Comparison of ENCODE assay signal across 15 cellular contexts in genomic region chr3:150607267-150608065, GRCh38. TPM values are rescaled to one million over a fixed set of nuclear protein-coding genes. Genes with fewer than 3 reads are reported as not detected.
DNase-seq lines count a peak whose midpoint lies in the region; ATAC-seq, FAIRE-seq and TF ChIP-seq lines count a peak whose summit lies in the region.
"Had no signal": no experiment of that assay in that cellular context is flagged by ENCODE, and none has a peak within 500 bp of the region (broad histone marks: within the 10 kb centered on the region; RNA-seq: fewer than 3 reads in every experiment).

No MANE protein-coding gene starts in this region.

- 35% methylated on average over 8 of the region's 8 CpGs for WGBS in K562 (ENCODE audit: insufficient coverage, low coverage, missing lambda C conversion rate)
- no CpG with 5 or more reads among the region's 8 CpGs for WGBS in neuronal stem cell (ENCODE audit: extremely low coverage in 2 of 2, insufficient read length in 2 of 2, insufficient replicate concordance in 1 of 2), 2 donors
- 78 to 85% (median 81%) methylated on average over 8 of the region's 8 CpGs for WGBS in adrenal gland, 4 donors

- POLR2A ChIA-PET in K562 (lab: Yijun Ruan, JAX) = interaction anchor here (0.6 to 0.8 kb wide), 2 partner anchors 9 to 13 kb away, joined by 3 read pairs; no protein-coding TSS in a partner anchor

- H3K9me1 ChIP-seq in K562 (ENCODE audit: control insufficient read depth, insufficient read depth, low read length) = no peaks in the 10 kb centered on the region

- H2BK15ac ChIP-seq in neuronal stem cell (ENCODE audit: low read length) = no peak overlapping the region

- no peak overlapping the region for H3K23ac ChIP-seq in neuronal stem cell (ENCODE audit: low read depth, low read length, poor library complexity)

- TF ChIP-seq RAD21 in K562 (CRISPR knock-in tag; conservative IDR thresholded peaks at IDR 0.05 in 1 of 2, IDR thresholded peaks at IDR 0.05 in 1 of 2) = no peak

- H3K4me1 ChIP-seq in Loucy (ENCODE audit: insufficient read depth, low read length, poor library complexity, severe bottlenecking) = peaks cover 56% of the 10 kb centered on the region
- H3K4me1 ChIP-seq in K562 (replicated peaks in 1 of 2; ENCODE audit: control insufficient read depth in 2 of 2, insufficient read depth in 2 of 2, low read length in 2 of 2) = peaks cover 17 to 20% of the 10 kb centered on the region in 2 experiments
- peaks cover 4 to 12% of the 10 kb centered on the region in 2 donors for H3K4me1 ChIP-seq in neuronal stem cell (ENCODE audit: control insufficient read depth in 2 of 2, insufficient read depth in 1 of 2, low read depth in 1 of 2, low read length in 2 of 2)
- peaks cover 15 to 70% of the 10 kb centered on the region in 2 donors for H3K4me1 ChIP-seq in adrenal gland (replicated peaks in 1 of 2)

- no peak overlapping the region for H4K8ac ChIP-seq in neuronal stem cell (ENCODE audit: low read depth, low read length)

- H2AK5ac ChIP-seq in neuronal stem cell (ENCODE audit: low read depth, low read length) = no peak overlapping the region

- TF ChIP-seq EP300 in K562 (IDR thresholded peaks at IDR 0.05; ENCODE audit: low read length) = no peak

- H3K9ac ChIP-seq in Loucy (ENCODE audit: low read depth, low read length, poor library complexity, severe bottlenecking) (peak overlapping the region; percentile 81), K562 (ENCODE audit: insufficient read depth in 1 of 2, low read depth in 2 of 2, low read length in 2 of 2) (peak overlapping the region in 1 of 2 experiments; percentile 17; a peak in 2 of 4 replicates), neuronal stem cell (ENCODE audit: low read depth, low read length, poor library complexity) (no peak overlapping the region)

- H3F3A ChIP-seq in Loucy (ENCODE audit: low read depth) = no peaks in the 10 kb centered on the region

- CTCF ChIA-PET in K562 (lab: Yijun Ruan, JAX; ENCODE audit: low intra/inter-chr PET ratio) = no interaction called here

- no TSS peak for BruUV-seq in K562 (replicated peaks; lab: Mats Ljungman, UMichigan)

- H2AFZ ChIP-seq in Loucy (ENCODE audit: low read length) = no peak overlapping the region
- no peak overlapping the region for H2AFZ ChIP-seq in K562 (ENCODE audit: low read depth, low read length)
- H2AFZ ChIP-seq in neuronal stem cell (ENCODE audit: low read length) = no peak overlapping the region

- H3K9me2 ChIP-seq in Loucy (replicated peaks; ENCODE audit: low read depth, low read length) = no peaks in the 10 kb centered on the region

- no peak overlapping the region for H4K91ac ChIP-seq in neuronal stem cell (ENCODE audit: low read depth, low read length, poor library complexity)

- H3K18ac ChIP-seq in neuronal stem cell (ENCODE audit: low read length) = peak overlapping the region; percentile 5

- H2BK5ac ChIP-seq in neuronal stem cell (ENCODE audit: low read length) = no peak overlapping the region

- in situ Hi-C loops in K562 (cut with MboI) = no loop called here

- H3K4ac ChIP-seq in neuronal stem cell (ENCODE audit: low read length) = no peak overlapping the region

- no peak overlapping the region for H2BK12ac ChIP-seq in neuronal stem cell (ENCODE audit: low read length)

- TF ChIP-seq CTCF in Loucy (conservative IDR thresholded peaks at IDR 0.05; ENCODE audit: low read length) (no peak), K562 (IDR thresholded peaks at IDR 0.05 in 2 of 3, conservative IDR thresholded peaks at IDR 0.05 in 1 of 3; ENCODE audit: insufficient read depth in 2 of 3, low read depth in 1 of 3, low read length in 3 of 3) (no peak), adrenal gland (IDR thresholded peaks at IDR 0.05) (no peak), foreskin fibroblast (IDR thresholded peaks at IDR 0.05; ENCODE audit: low read depth, low read length) (no peak)

- peak; percentile 9 for DNase-seq in NCI-H82 (lab: John Stamatoyannopoulos, UW)
- no peak for DNase-seq in NCI-H82 treated with DMSO at 0.1 percent for 48 hours (lab: John Stamatoyannopoulos, UW; ENCODE audit: unreplicated experiment)
- DNase-seq in K562 (ENCODE audit: extremely low read depth in 1 of 4, low spot score in 3 of 4) = peak in 1 of 4 experiments; percentile 55
- peak; percentile 27 for DNase-seq in neuronal stem cell (ENCODE audit: low spot score)
- no peak for DNase-seq in adrenal gland
- DNase-seq in foreskin fibroblast = no peak
- DNase-seq in DMS153 (lab: John Stamatoyannopoulos, UW) = no peak
- DNase-seq: activated CD4-positive, CD25-positive, alpha-beta regulatory T cell; activated naive CD4-positive, alpha-beta T cell; colonic mucosa; kidney glomerular epithelial cell; posterior cingulate gyrus; stimulated activated CD4-positive, alpha-beta T cell treated with anti-CD3 and anti-CD28 coated beads, Interleukin-2, amount 100 ng/mL, for 48 hours had no signal

- TF ChIP-seq POLR2A in K562 (conservative IDR thresholded peaks at IDR 0.05) (no peak), adrenal gland (IDR thresholded peaks at IDR 0.05) (no peak)

- H3K79me2 ChIP-seq in Loucy (ENCODE audit: insufficient read depth, low read length) = peaks cover 95% of the 10 kb centered on the region
- peaks cover 100% of the 10 kb centered on the region for H3K79me2 ChIP-seq in K562 (ENCODE audit: control insufficient read depth, insufficient read depth, low read length)

- H3K9me3 ChIP-seq in Loucy (ENCODE audit: insufficient read depth, low read depth, low read length) = no peaks in the 10 kb centered on the region
- no peaks in the 10 kb centered on the region for H3K9me3 ChIP-seq in K562 (replicated peaks; ENCODE audit: control insufficient read depth, insufficient read depth, low read depth, low read length)
- peaks cover 2 to 6% of the 10 kb centered on the region in 2 donors for H3K9me3 ChIP-seq in neuronal stem cell (replicated peaks in 1 of 2; ENCODE audit: control insufficient read depth in 2 of 2, insufficient read depth in 1 of 2, low read depth in 1 of 2, low read length in 2 of 2)
- H3K9me3 ChIP-seq in adrenal gland (replicated peaks in 1 of 3) = no peaks in the 10 kb centered on the region
- H3K9me3 ChIP-seq: colonic mucosa had no signal

- ATAC-seq in K562 = peak; percentile 2; the same call in 1 of the 3 replicates
- ATAC-seq: Right ventricle myocardium inferior had no signal

- H3K79me1 ChIP-seq in neuronal stem cell (ENCODE audit: low read depth, low read length) = peaks cover 7% of the 10 kb centered on the region

- no peaks in the 10 kb centered on the region for H3K27me3 ChIP-seq in Loucy (ENCODE audit: insufficient read depth, low read length, poor library complexity, severe bottlenecking)
- H3K27me3 ChIP-seq in K562 (ENCODE audit: control insufficient read depth in 2 of 2, insufficient read depth in 2 of 2, low read length in 2 of 2) = no peaks in the 10 kb centered on the region
- H3K27me3 ChIP-seq in neuronal stem cell (ENCODE audit: control insufficient read depth in 3 of 3, insufficient read depth in 3 of 3, low read depth in 1 of 3, low read length in 3 of 3) = no peaks in the 10 kb centered on the region
- no peaks in the 10 kb centered on the region for H3K27me3 ChIP-seq in adrenal gland
- H3K27me3 ChIP-seq: colonic mucosa had no signal

- H3K4me2 ChIP-seq in Loucy (ENCODE audit: low read depth, low read length, poor library complexity, severe bottlenecking) (peak overlapping the region; percentile 93), K562 (ENCODE audit: insufficient read depth, low read length) (peak overlapping the region; percentile 47), neuronal stem cell (ENCODE audit: insufficient read depth, low read length, poor library complexity, severe bottlenecking) (peak overlapping the region; percentile 32)

- peaks cover 78% of the 10 kb centered on the region for H4K20me1 ChIP-seq in Loucy (ENCODE audit: insufficient read depth, low read length, poor library complexity, severe bottlenecking)
- H4K20me1 ChIP-seq in K562 (replicated peaks; ENCODE audit: control insufficient read depth, insufficient read depth, low read length) = peaks cover 15% of the 10 kb centered on the region; the same call in 1 of the 2 replicates

- peak overlapping the region; percentile 73 for H3K4me3 ChIP-seq in Loucy (ENCODE audit: low read length, poor library complexity, severe bottlenecking)
- no peak overlapping the region for H3K4me3 ChIP-seq in K562
- H3K4me3 ChIP-seq in neuronal stem cell (ENCODE audit: low read length in 2 of 2) = no peak overlapping the region
- H3K4me3 ChIP-seq in adrenal gland = no peak overlapping the region
- no peak overlapping the region for H3K4me3 ChIP-seq in foreskin fibroblast (ENCODE audit: low read depth in 1 of 2, low read length in 2 of 2)
- H3K4me3 ChIP-seq: colonic mucosa had no signal

- intact Hi-C loops in K562 (cut with micrococcal nuclease) = loop anchor here (10.0 kb wide), 1 partner anchor 1667 kb away; no protein-coding TSS in a partner anchor
- intact Hi-C loops in adrenal gland (cut with DNase I) = no loop called here

- H2BK120ac ChIP-seq in neuronal stem cell (ENCODE audit: low read depth, low read length) = no peak overlapping the region

- peak; percentile 82 for FAIRE-seq in K562 (lab: Jason Lieb, UNC)

- H3K27ac ChIP-seq in K562 (ENCODE audit: extremely low read depth, low read depth, low read length) (peak overlapping the region; percentile 4; the same call in 1 of the 3 replicates), neuronal stem cell (replicated peaks; ENCODE audit: low read length) (peak overlapping the region; percentile 94), adrenal gland (peak overlapping the region in 1 of 5 donors; percentile 53)

- H3K36me3 ChIP-seq in Loucy (ENCODE audit: insufficient read depth, low read length) = peaks cover 8% of the 10 kb centered on the region; the same call in 1 of the 2 replicates
- H3K36me3 ChIP-seq in K562 (ENCODE audit: control insufficient read depth, insufficient read depth, low read length) = peaks cover 37% of the 10 kb centered on the region; the same call in 2 of the 3 replicates
- H3K36me3 ChIP-seq in neuronal stem cell (replicated peaks in 1 of 2; ENCODE audit: control insufficient read depth in 2 of 2, insufficient read depth in 2 of 2, low read length in 2 of 2) = peaks cover 5 to 44% of the 10 kb centered on the region in 2 donors
- H3K36me3 ChIP-seq in adrenal gland (replicated peaks in 1 of 2) = peaks cover 0 to 6% of the 10 kb centered on the region in 2 donors
- H3K36me3 ChIP-seq: colonic mucosa had no signal

- H3K14ac ChIP-seq in neuronal stem cell (ENCODE audit: low read length) = no peak overlapping the region

RNA-seq across cellular contexts. Expression of gene SELENOT, which starts 4.3 kb away (rescaled TPM):
- total RNA-seq in K562 (2011; cell fraction: chromatin; rRNA removed; ENCODE audit: low replicate concordance) = 133 and 136 TPM in 2 replicates
- total RNA-seq in K562 (2011; cell fraction: nucleolus; rRNA removed) = 117 and 123 TPM in 2 replicates
- total RNA-seq in K562 (2011; cell fraction: nucleoplasm; rRNA removed) = 217 and 281 TPM in 2 replicates
- 33.0 and 107 TPM in 2 replicates for total RNA-seq in K562 (2014; rRNA removed)
- 91.9 and 96.1 TPM in 2 replicates for total RNA-seq in K562 (2014; rRNA removed; fragmentation: Illumina TruSeq; extraction: Trizol)
- total RNA-seq in K562 (2015; rRNA removed; fragmentation: Illumina TruSeq; extraction: Trizol) = 64.5 and 65.0 TPM in 2 replicates
- 72.0 and 74.0 TPM in 2 replicates for total RNA-seq in K562 (2021)
- 273 and 411 TPM in 2 replicates for polyA plus RNA-seq in K562 (2011; rRNA removed)
- 213 and 267 TPM in 2 replicates for polyA plus RNA-seq in K562 (2011; cell fraction: cytosol; rRNA removed)
- 157 and 163 TPM in 2 replicates for polyA plus RNA-seq in K562 (2011; cell fraction: nucleus; rRNA removed)
- 69.8 and 94.5 TPM in 2 replicates for polyA plus RNA-seq in K562 (2012)
- polyA plus RNA-seq in K562 (2014; fragmentation: Illumina TruSeq; extraction: Trizol) = 132 and 151 TPM in 2 replicates
- polyA plus RNA-seq in K562 (2014; fragmentation: Nextera tagmentation; extraction: Ambion mirVana) = 100 to 1,000 TPM; 261 to 317 TPM
- polyA plus RNA-seq in K562 (2014; rRNA removed) = 67.4 and 84.2 TPM in 2 replicates
- 314 and 366 TPM in 2 replicates for polyA minus RNA-seq in K562 (2011; rRNA and poly(A)+ RNA removed)
- polyA minus RNA-seq in K562 (2011; cell fraction: cytosol; rRNA and poly(A)+ RNA removed) = 55.2 and 99.0 TPM in 2 replicates
- 27.2 and 43.2 TPM in 2 replicates for polyA minus RNA-seq in K562 (2011; cell fraction: nucleus; rRNA and poly(A)+ RNA removed)
- polyA plus RNA-seq in neuronal stem cell (2013, experiment 1 of 2) = 37.6 TPM
- 40.8 TPM for polyA plus RNA-seq in neuronal stem cell (2013, experiment 2 of 2)
- total RNA-seq in adrenal gland = 100 to 1,000 TPM in 7 of 8 donors, 10 to 100 TPM in 1; 99.6 to 199 (median 151) TPM
- polyA plus RNA-seq in adrenal gland = 100 to 1,000 TPM in 1 of 3 donors, 10 to 100 TPM in 2; 19.4 to 323 (median 25.6) TPM

Comparison
In these comparisons a context has a peak if more than half of its experiments do, and no peak if none do; other contexts are left out.
1. DNase-seq: peak in NCI-H82 (single experiment) and neuronal stem cell (single experiment); none in NCI-H82 treated with DMSO at 0.1 percent for 48 hours (single experiment), adrenal gland (0 of 7), foreskin fibroblast (0 of 2) and DMS153 (single experiment).
2. H3K4me2 ChIP-seq: peak in every context shown above with its lines; median percentile 93 in Loucy; 47 in K562; 32 in neuronal stem cell.